ENCODE assay signal across 8 cellular contexts in genomic region chr11:102109896-102110760, GRCh38. TPM values are rescaled to one million over a fixed set of nuclear protein-coding genes. Genes with fewer than 3 reads are reported as not detected.
DNase-seq lines count a peak whose midpoint lies in the region; ATAC-seq and TF ChIP-seq lines count a peak whose summit lies in the region.

Gene YAP1, plus strand, starts transcription at chr11:102110447. Its CDS starts 402 bp downstream, at chr11:102110849.

- no peaks in the 10 kb centered on the region for H3K9me3 Mint-ChIP-seq in CD8-positive, alpha-beta memory T cell

- no peaks in the 10 kb centered on the region for H3K4me1 ChIP-seq in CD8-positive, alpha-beta memory T cell (ENCODE audit: insufficient read depth, low read length)
- H3K4me1 ChIP-seq in hepatocyte (ENCODE audit: insufficient read depth), result peaks cover 27% of the 10 kb centered on the region
- no peaks in the 10 kb centered on the region for H3K4me1 ChIP-seq in aorta (ENCODE audit: control insufficient read depth in 1 of 2, insufficient read depth in 2 of 2, low read length in 2 of 2)

- H3K36me3 Mint-ChIP-seq in CD8-positive, alpha-beta memory T cell, result peaks cover 0 to 3% (median 0%) of the 10 kb centered on the region in 3 donors

- H3K4me2 ChIP-seq in hepatocyte, result peak within 1 kb of the TSS; percentile 82

- in situ Hi-C loops in astrocyte of the cerebellum (cut with HindIII; ENCODE audit: low sequenced_read_pairs), result no loop called here

- H3K27me3 Mint-ChIP-seq in CD8-positive, alpha-beta memory T cell, result peaks cover 19 to 62% of the 10 kb centered on the region in 2 donors

- H3K4me1 Mint-ChIP-seq in CD8-positive, alpha-beta memory T cell, result peaks cover 11 to 21% (median 16%) of the 10 kb centered on the region in 3 donors

- H3K27ac Mint-ChIP-seq in CD8-positive, alpha-beta memory T cell, result peak within 1 kb of the TSS in 3 of 8 donors; percentile 20 to 68 (median 54)

- no peaks in the 10 kb centered on the region for H3K9me2 ChIP-seq in hepatocyte (replicated peaks; ENCODE audit: insufficient read depth)

- ATAC-seq in GM21381 (IDR thresholded peaks at IDR 0.05; ENCODE audit: unreplicated experiment) (peak; percentile 77), aorta (ENCODE audit: low FRiP score) (peak; percentile 93)

- peak within 1 kb of the TSS; percentile 89 for H2AFZ ChIP-seq in hepatocyte

- no peaks in the 10 kb centered on the region for H3K36me3 ChIP-seq in CD8-positive, alpha-beta memory T cell (ENCODE audit: insufficient read depth, low read length)
- no peaks in the 10 kb centered on the region for H3K36me3 ChIP-seq in hepatocyte (replicated peaks; ENCODE audit: insufficient read depth, low read depth)
- no peaks in the 10 kb centered on the region for H3K36me3 ChIP-seq in aorta (ENCODE audit: control insufficient read depth in 1 of 2, insufficient read depth in 2 of 2, low read length in 1 of 2)

- no peaks in the 10 kb centered on the region for H4K20me1 ChIP-seq in hepatocyte (ENCODE audit: insufficient read depth, poor library complexity, severe bottlenecking)

- POLR2A ChIA-PET in CD8-positive, alpha-beta memory T cell (lab: Charles Lee), result no interaction called here

- CTCF ChIA-PET in CD8-positive, alpha-beta memory T cell (lab: Charles Lee), result no interaction called here

- peak within 1 kb of the TSS; percentile 83 to 96 (median 93) for H3K4me3 Mint-ChIP-seq in CD8-positive, alpha-beta memory T cell

- peak within 1 kb of the TSS; percentile 60 for H3K4me3 ChIP-seq in CD8-positive, alpha-beta memory T cell (ENCODE audit: low read length)
- H3K4me3 ChIP-seq in astrocyte of the cerebellum (ENCODE audit: low read depth, low read length), result peak within 1 kb of the TSS; percentile 93
- peak within 1 kb of the TSS; percentile 71 for H3K4me3 ChIP-seq in hepatocyte
- H3K4me3 ChIP-seq in aorta (ENCODE audit: low read length in 2 of 2), result peak within 1 kb of the TSS; percentile 93 to 99

- TF ChIP-seq CTCF in astrocyte of the cerebellum (IDR thresholded peaks at IDR 0.05; ENCODE audit: low read depth, low read length, missing control alignments), result no peak
- TF ChIP-seq CTCF in hepatocyte (IDR thresholded peaks at IDR 0.05; ENCODE audit: poor library complexity), result no peak

- 2% methylated on average over 65 of the region's 104 CpGs for WGBS in hepatocyte (ENCODE audit: low lambda C conversion rate, missing lambda C conversion rate)
- 0% methylated on average over 75 to 104 of the region's 104 CpGs for WGBS in aorta, 2 donors

- peak; percentile 32 to 70 (median 53) for DNase-seq in CD8-positive, alpha-beta memory T cell
- DNase-seq in HT-29 (ENCODE audit: low spot score) (peak; percentile 94), T-helper 22 cell (ENCODE audit: low read depth) (peak; percentile 30), astrocyte of the cerebellum (ENCODE audit: low read depth) (peak; percentile 77), hepatocyte (ENCODE audit: low spot score) (peak; percentile 96), renal cortical epithelial cell (ENCODE audit: low read depth) (peak; percentile 65), aorta (peak; percentile 93 to 97)

- intact Hi-C loops in aorta (cut with DNase I), result loop anchor here (2.0 to 10.0 kb wide), 6 partner anchors 62 to 195 kb away; partner anchors contain the start of genes ANGPTL5 (in 1 of the 2), CEP126 (in 1 of the 2) and CFAP300 (in 1 of the 2)

- no peaks in the 10 kb centered on the region for H3K9me3 ChIP-seq in CD8-positive, alpha-beta memory T cell (ENCODE audit: low read length)
- H3K9me3 ChIP-seq in hepatocyte (ENCODE audit: low read depth) (no peaks in the 10 kb centered on the region), aorta (ENCODE audit: control insufficient read depth, low read length) (no peaks in the 10 kb centered on the region)

- H3K79me2 ChIP-seq in hepatocyte, result peaks cover 51% of the 10 kb centered on the region

- H3K27ac ChIP-seq in CD8-positive, alpha-beta memory T cell (ENCODE audit: low read depth, low read length), result no peak within 1 kb of the TSS
- peak within 1 kb of the TSS; percentile 97 for H3K27ac ChIP-seq in hepatocyte
- peak within 1 kb of the TSS; percentile 96 to 99 for H3K27ac ChIP-seq in aorta (ENCODE audit: low read depth in 1 of 2, low read length in 2 of 2)

- H3K27me3 ChIP-seq in CD8-positive, alpha-beta memory T cell (ENCODE audit: insufficient read depth, low read length, poor library complexity, severe bottlenecking), result peaks cover 11% of the 10 kb centered on the region
- no peaks in the 10 kb centered on the region for H3K27me3 ChIP-seq in hepatocyte
- no peaks in the 10 kb centered on the region for H3K27me3 ChIP-seq in aorta (ENCODE audit: control insufficient read depth in 1 of 2, insufficient read depth in 2 of 2, low read length in 1 of 2)

RNA-seq across cellular contexts. Expression of gene YAP1, which starts in this region (rescaled TPM):
- under 1 TPM; 0.20 to 0.42 TPM for total RNA-seq in CD8-positive, alpha-beta memory T cell
- polyA plus RNA-seq in CD8-positive, alpha-beta memory T cell, result 0.12 TPM
- 112 TPM in 2 replicates for total RNA-seq in HT-29 (2014; rRNA removed; shearing (Covaris generic))
- total RNA-seq in hepatocyte (111 and 125 TPM in 2 replicates), renal cortical epithelial cell (98.1 and 219 TPM in 2 replicates), aorta (100 to 1,000 TPM; 215 to 393 TPM)
- polyA plus RNA-seq in hepatocyte (20.6 and 28.5 TPM in 2 replicates), aorta (10 to 100 TPM; 76.0 to 77.5 TPM)

Comparison
In these comparisons a context has a peak if more than half of its experiments do, and no peak if none do; other contexts are left out.
1. RNA of gene YAP1 (total RNA-seq): 215 to 393 TPM in aorta, 98.1 to 219 TPM in renal cortical epithelial cell, 112 TPM in HT-29 and 111 to 125 TPM in hepatocyte; 0.20 to 0.42 TPM in CD8-positive, alpha-beta memory T cell; every median in the first group is over 10 times any median in the second.
2. RNA of gene YAP1 (polyA plus RNA-seq): 76.0 to 77.5 TPM in aorta and 20.6 to 28.5 TPM in hepatocyte; 0.12 TPM in CD8-positive, alpha-beta memory T cell (single experiment); every median in the first group is over 10 times any median in the second.
3. Peak in DNase-seq and H3K4me3 ChIP-seq in CD8-positive, alpha-beta memory T cell; RNA of the gene not detected or under 1 TPM.
4. DNase-seq: peak in every context shown above with its lines; median percentile 96 in hepatocyte; 95 in aorta; 94 in HT-29; 77 in astrocyte of the cerebellum; 65 in renal cortical epithelial cell; 53 in CD8-positive, alpha-beta memory T cell; 30 in T-helper 22 cell.
5. Peak in every context shown above with its lines, with median percentiles within 50 percentile points of each other: H3K4me3 ChIP-seq.